In the genomic region with DNA sequence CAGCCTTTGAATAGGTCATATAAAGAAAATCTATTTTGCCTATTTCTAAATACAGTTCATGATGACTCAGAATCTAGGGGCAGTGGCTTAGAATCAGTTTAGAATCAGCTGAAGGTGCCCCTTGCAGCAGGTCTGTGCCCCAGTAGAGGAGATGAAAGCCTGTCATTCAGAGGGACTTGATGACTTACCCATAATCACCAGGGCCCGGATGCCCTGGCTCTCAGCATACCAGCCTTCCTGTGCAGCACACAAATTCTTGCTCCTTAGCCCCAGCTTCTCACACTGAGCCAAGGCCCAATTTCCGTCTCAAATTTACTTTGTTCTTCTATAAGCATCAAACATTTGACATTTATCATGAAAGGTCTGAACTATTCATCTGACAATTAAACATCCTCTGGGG, we compare ENCODE assay signal across 16 cellular contexts.
DNase-seq lines count a peak whose midpoint lies in the region; ATAC-seq and TF ChIP-seq lines count a peak whose summit lies in the region.
"Had no signal": no experiment of that assay in that cellular context is flagged by ENCODE, and none has a peak within 500 bp of the region (broad histone marks: within the 10 kb centered on the region; RNA-seq: fewer than 3 reads in every experiment).

No MANE protein-coding gene starts in this region.

- 0 out of 2 replicates have a peak overlapping the region, but pooled peaks have one; percentile 17 for H2AFZ ChIP-seq in DND-41 (ENCODE audit: low read depth, low read length)
- no peak overlapping the region for H2AFZ ChIP-seq in mammary epithelial cell (ENCODE audit: low read depth, low read length)
- H2AFZ ChIP-seq: GM23248 had no signal

- no peak for ATAC-seq in activated naive CD4-positive, alpha-beta T cell treated with anti-CD3 and anti-CD28 coated beads, Interleukin-2, amount 50 U/mL, for 72 hours
- ATAC-seq in DND-41 (ENCODE audit: insufficient read depth, low read depth) (peak; percentile 31; the same call in 1 of the 3 replicates), T-cell (replicated peaks in 1 of 4) (peak in 3 of 4 experiments; percentile 31 to 71 (median 49))
- ATAC-seq: A549, HCT116, HepG2 had no signal

- H3K4me1 ChIP-seq in DND-41 (ENCODE audit: insufficient read depth, low read length) = no peaks in the 10 kb centered on the region; the same call in 1 of the 2 replicates
- H3K4me1 ChIP-seq in mammary epithelial cell (ENCODE audit: insufficient read depth, low read length) = no peaks in the 10 kb centered on the region
- H3K4me1 ChIP-seq: A549, BE2C, Caco-2 had no signal

- DNase-seq in activated naive CD4-positive, alpha-beta T cell treated with anti-CD3 and anti-CD28 coated beads, Interleukin-2, amount 50 U/mL, for 72 hours (ENCODE audit: low spot score in 2 of 2) = no peak
- DNase-seq in DND-41 = no peak
- peak in 1 of 34 experiments; percentile 12 for DNase-seq in T-cell
- DNase-seq in nephron progenitor cell = no peak
- DNase-seq in NCI-H446 treated with DMSO at 0.1 percent for 48 hours (lab: John Stamatoyannopoulos, UW) = no peak
- DNase-seq in mammary epithelial cell = no peak
- no peak for DNase-seq in posterior vena cava (ENCODE audit: low spot score)
- DNase-seq: BE2C; Caco-2; CD8-positive, alpha-beta memory T cell; GM23248 had no signal

- H3K4me2 ChIP-seq in DND-41 (ENCODE audit: insufficient read depth, low read length) (no peak overlapping the region), mammary epithelial cell (ENCODE audit: insufficient read depth, low read depth, low read length) (no peak overlapping the region)
- H3K4me2 ChIP-seq: A549 had no signal

- intact Hi-C loops in mammary epithelial cell (cut with micrococcal nuclease) = no loop called here
- intact Hi-C loops in posterior vena cava (cut with DNase I) = no loop called here

- H3K4me3 ChIP-seq in DND-41 (ENCODE audit: low read depth in 1 of 2, low read length in 2 of 2) = no peak overlapping the region
- H3K4me3 ChIP-seq in mammary epithelial cell (replicated peaks in 1 of 3; ENCODE audit: insufficient read depth in 1 of 3, low read depth in 2 of 3, low read length in 3 of 3) = no peak overlapping the region
- H3K4me3 ChIP-seq: A549, GM23248 had no signal

- H3K27ac ChIP-seq in DND-41 (ENCODE audit: low read length) = no peak overlapping the region
- no peak overlapping the region for H3K27ac ChIP-seq in mammary epithelial cell (ENCODE audit: insufficient read depth, low read depth, low read length)
- H3K27ac ChIP-seq: A549, C4-2B, GM23248 had no signal

- H3K9me3 ChIP-seq in DND-41 (ENCODE audit: insufficient read depth, low read length, severe bottlenecking) (no peaks in the 10 kb centered on the region), mammary epithelial cell (replicated peaks; ENCODE audit: insufficient read depth, low read length) (no peaks in the 10 kb centered on the region)
- H3K9me3 ChIP-seq: A549, BE2C, Caco-2 had no signal

- no peaks in the 10 kb centered on the region for H3K9me3 Mint-ChIP-seq in activated naive CD4-positive, alpha-beta T cell treated with anti-CD3 and anti-CD28 coated beads, Interleukin-2, amount 50 U/mL, for 24 hours
- H3K9me3 Mint-ChIP-seq in activated naive CD4-positive, alpha-beta T cell treated with anti-CD3 and anti-CD28 coated beads, Interleukin-2, amount 50 U/mL, for 72 hours = no peaks in the 10 kb centered on the region
- H3K9me3 Mint-ChIP-seq in T-cell = no peaks in the 10 kb centered on the region
- no peaks in the 10 kb centered on the region for H3K9me3 Mint-ChIP-seq in nephron progenitor cell
- H3K9me3 Mint-ChIP-seq: CD8-positive, alpha-beta memory T cell had no signal

- H3K4me1 Mint-ChIP-seq in activated naive CD4-positive, alpha-beta T cell treated with anti-CD3 and anti-CD28 coated beads, Interleukin-2, amount 50 U/mL, for 24 hours = peaks cover 4% of the 10 kb centered on the region
- peaks cover 0 to 10% (median 2%) of the 10 kb centered on the region in 3 donors for H3K4me1 Mint-ChIP-seq in T-cell
- peaks cover 8% of the 10 kb centered on the region for H3K4me1 Mint-ChIP-seq in nephron progenitor cell

- H4K20me1 ChIP-seq in DND-41 (ENCODE audit: insufficient read depth, low read length) = no peaks in the 10 kb centered on the region
- no peaks in the 10 kb centered on the region for H4K20me1 ChIP-seq in mammary epithelial cell (ENCODE audit: insufficient read depth, low read length)

- WGBS in mammary epithelial cell (ENCODE audit: low coverage, missing lambda C conversion rate) = 65% methylated on average over 2 of the region's 2 CpGs

- H3K36me3 Mint-ChIP-seq in activated naive CD4-positive, alpha-beta T cell treated with anti-CD3 and anti-CD28 coated beads, Interleukin-2, amount 50 U/mL, for 24 hours = no peaks in the 10 kb centered on the region
- no peaks in the 10 kb centered on the region for H3K36me3 Mint-ChIP-seq in activated naive CD4-positive, alpha-beta T cell treated with anti-CD3 and anti-CD28 coated beads, Interleukin-2, amount 50 U/mL, for 72 hours
- no peaks in the 10 kb centered on the region for H3K36me3 Mint-ChIP-seq in T-cell
- no peaks in the 10 kb centered on the region for H3K36me3 Mint-ChIP-seq in nephron progenitor cell (ENCODE audit: low read depth)

- in situ Hi-C loops in mammary epithelial cell (cut with MboI; ENCODE audit: low sequenced_read_pairs in 2 of 2) = no loop called here

- H3K9ac ChIP-seq in DND-41 (ENCODE audit: low read depth, low read length) (no peak overlapping the region), mammary epithelial cell (ENCODE audit: insufficient read depth, low read length) (no peak overlapping the region)
- H3K9ac ChIP-seq: GM23248 had no signal

- peak overlapping the region; percentile 26 for H3K27ac Mint-ChIP-seq in activated naive CD4-positive, alpha-beta T cell treated with anti-CD3 and anti-CD28 coated beads, Interleukin-2, amount 50 U/mL, for 24 hours
- H3K27ac Mint-ChIP-seq in activated naive CD4-positive, alpha-beta T cell treated with anti-CD3 and anti-CD28 coated beads, Interleukin-2, amount 50 U/mL, for 72 hours = no peak overlapping the region
- H3K27ac Mint-ChIP-seq in T-cell (peak overlapping the region in 1 of 2 donors; percentile 73), nephron progenitor cell (peak overlapping the region; percentile 60)

- no peak overlapping the region for H3K4me3 Mint-ChIP-seq in activated naive CD4-positive, alpha-beta T cell treated with anti-CD3 and anti-CD28 coated beads, Interleukin-2, amount 50 U/mL, for 24 hours
- H3K4me3 Mint-ChIP-seq in T-cell = no peak overlapping the region
- no peak overlapping the region for H3K4me3 Mint-ChIP-seq in nephron progenitor cell
- H3K4me3 Mint-ChIP-seq: CD8-positive, alpha-beta memory T cell had no signal

- dilution Hi-C loops in mammary epithelial cell (cut with HindIII; ENCODE audit: low sequenced_read_pairs) = no loop called here

- TF ChIP-seq CTCF in DND-41 (IDR thresholded peaks at IDR 0.05; ENCODE audit: borderline replicate concordance, extremely low read depth, low read length, poor library complexity, severe bottlenecking) (no peak), nephron progenitor cell (IDR thresholded peaks at IDR 0.05) (no peak), mammary epithelial cell (conservative IDR thresholded peaks at IDR 0.05 in 1 of 2, IDR thresholded peaks at IDR 0.05 in 1 of 2; ENCODE audit: extremely low read depth in 1 of 2, insufficient read depth in 1 of 2, low read depth in 1 of 2, low read length in 2 of 2) (no peak)

- no peaks in the 10 kb centered on the region for H3K79me2 ChIP-seq in DND-41 (ENCODE audit: insufficient read depth, low read length)
- H3K79me2 ChIP-seq in mammary epithelial cell (ENCODE audit: insufficient read depth, low read length) = no peaks in the 10 kb centered on the region

- POLR2A ChIA-PET in T-cell (lab: Charles Lee) = no interaction called here

- BruUV-seq in mammary epithelial cell (replicated peaks; lab: Mats Ljungman, UMichigan) = no TSS peak

- CTCF ChIA-PET in T-cell (lab: Charles Lee) = interaction anchor here in 1 of 2 donors (0.6 kb wide), 1 partner anchor 20 kb away, joined by 3 read pairs; no protein-coding TSS in a partner anchor
- CTCF ChIA-PET in mammary epithelial cell (lab: Charles Lee; ENCODE audit: low non-redundant PET) = interaction anchor here (0.6 kb wide), 1 partner anchor 16 kb away, joined by 3 read pairs; no protein-coding TSS in a partner anchor

- H3K36me3 ChIP-seq in DND-41 (ENCODE audit: insufficient read depth, low read length) = no peaks in the 10 kb centered on the region
- no peaks in the 10 kb centered on the region for H3K36me3 ChIP-seq in mammary epithelial cell (ENCODE audit: insufficient read depth, low read length)
- H3K36me3 ChIP-seq: BE2C had no signal

- H3K27me3 Mint-ChIP-seq in activated naive CD4-positive, alpha-beta T cell treated with anti-CD3 and anti-CD28 coated beads, Interleukin-2, amount 50 U/mL, for 24 hours = no peaks in the 10 kb centered on the region
- H3K27me3 Mint-ChIP-seq in T-cell (no peaks in the 10 kb centered on the region), nephron progenitor cell (ENCODE audit: low read depth, poor library complexity) (peaks cover 9% of the 10 kb centered on the region)
- H3K27me3 Mint-ChIP-seq: CD8-positive, alpha-beta memory T cell had no signal

- no peaks in the 10 kb centered on the region for H3K27me3 ChIP-seq in DND-41 (ENCODE audit: insufficient read depth, low read length, poor library complexity)
- H3K27me3 ChIP-seq in mammary epithelial cell (ENCODE audit: insufficient read depth, low read length) = no peaks in the 10 kb centered on the region
- H3K27me3 ChIP-seq: BE2C had no signal

Comparison
In these comparisons a context has a peak if more than half of its experiments do, and no peak if none do; other contexts are left out.
1. H3K27ac Mint-ChIP-seq: peak in activated naive CD4-positive, alpha-beta T cell treated with anti-CD3 and anti-CD28 coated beads, Interleukin-2, amount 50 U/mL, for 24 hours (single experiment) and nephron progenitor cell (single experiment); none in activated naive CD4-positive, alpha-beta T cell treated with anti-CD3 and anti-CD28 coated beads, Interleukin-2, amount 50 U/mL, for 72 hours (0 of 2).
2. ATAC-seq: peak in DND-41 (single experiment) and T-cell (3 of 4); none in activated naive CD4-positive, alpha-beta T cell treated with anti-CD3 and anti-CD28 coated beads, Interleukin-2, amount 50 U/mL, for 72 hours (0 of 2).